ENCODE assay signal across 16 cellular contexts in the genomic region with DNA sequence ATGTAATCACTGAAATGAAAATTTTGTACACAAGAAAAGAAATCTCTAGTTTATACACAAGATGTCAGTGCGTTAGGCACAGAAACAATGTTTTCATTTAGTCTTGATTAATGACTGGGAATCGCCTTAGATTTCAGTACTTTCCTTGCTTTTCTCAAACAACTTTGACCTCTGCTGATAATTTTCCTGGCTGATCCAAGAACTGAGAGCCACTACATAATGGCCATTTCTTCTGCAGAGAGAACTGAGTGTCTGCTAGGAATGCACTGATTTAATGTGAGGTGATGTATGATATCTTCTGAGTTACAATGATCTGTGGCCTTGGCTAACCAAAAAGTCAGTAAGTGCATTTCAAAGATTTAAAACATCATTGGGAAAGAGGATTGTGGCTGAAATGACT.
"Had no signal": no experiment of that assay in that cellular context is flagged by ENCODE, and none has a peak within 500 bp of the region (broad histone marks: within the 10 kb centered on the region; RNA-seq: fewer than 3 reads in every experiment).

No MANE protein-coding gene starts in this region.

- H3K27me3 ChIP-seq: cardiac muscle cell had no signal

- H3K36me3 ChIP-seq: cardiac muscle cell, thoracic aorta had no signal

- ATAC-seq: activated naive CD4-positive, alpha-beta T cell treated with anti-CD3 and anti-CD28 coated beads, Interleukin-2, amount 50 U/mL, for 72 hours; stimulated activated naive B cell treated with anti-CD40 and anti-IgM and Interleukin-4, amounts not matched to agents 10 μg/mL and 1 μg/mL and 100 μg/mL, for 72 hours had no signal

- DNase-seq: activated CD4-positive, CD25-positive, alpha-beta regulatory T cell treated with anti-CD3 and anti-CD28 coated beads, Interleukin-2, amount 50 U/mL, for 72 hours; activated CD8-positive, alpha-beta memory T cell treated with anti-CD3 and anti-CD28 coated beads for 24 hours; activated CD8-positive, alpha-beta memory T cell treated with anti-CD3 and anti-CD28 coated beads, Interleukin-2, amount 50 U/mL, for 48 hours; activated effector memory CD4-positive, alpha-beta T cell treated with anti-CD3 and anti-CD28 coated beads, Interleukin-2, amount 50 U/mL, for 16 hours; activated T-cell treated with anti-CD3 and anti-CD28 coated beads, Interleukin-2, amount 50 U/mL, for 48 hours; dermis blood vessel endothelial cell; effector memory CD4-positive, alpha-beta T cell; foreskin melanocyte; head of caudate nucleus; mammary epithelial cell; occipital lobe; posterior cingulate gyrus; stimulated activated naive B cell treated with anti-CD40 and anti-IgM and Interleukin-4, amounts not matched to agents 10 μg/mL and 1 μg/mL and 100 μg/mL, for 72 hours had no signal

- H3K27ac ChIP-seq: cardiac muscle cell had no signal

- H3K9me3 ChIP-seq: thoracic aorta had no signal

- H3K4me3 ChIP-seq: cardiac muscle cell, thoracic aorta had no signal
